In the genomic region with DNA sequence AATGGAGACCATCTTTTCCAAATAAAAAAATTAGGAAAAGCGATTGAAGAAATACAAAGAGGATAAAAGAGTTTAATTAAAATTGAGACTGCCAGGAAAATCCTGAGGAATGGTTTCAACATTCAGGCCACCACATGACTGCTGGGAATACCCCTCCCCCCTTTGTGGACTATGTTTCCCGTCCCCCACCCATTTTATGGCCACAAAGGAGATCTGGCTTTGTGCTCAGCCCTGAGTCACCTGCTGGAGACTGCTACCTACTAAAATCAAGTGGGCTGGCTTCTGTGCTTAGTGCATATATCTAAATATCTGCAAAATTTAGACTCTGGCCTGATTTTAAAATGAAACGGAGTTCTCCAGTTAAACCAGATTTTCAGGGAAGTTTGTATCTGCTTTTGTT, we compare ENCODE assay signal across 9 cellular contexts. TPM values are rescaled to one million over a fixed set of nuclear protein-coding genes. Genes with fewer than 3 reads are reported as not detected.
DNase-seq lines count a peak whose midpoint lies in the region; ATAC-seq and TF ChIP-seq lines count a peak whose summit lies in the region.
"Had no signal": no experiment of that assay in that cellular context is flagged by ENCODE, and none has a peak within 500 bp of the region (broad histone marks: within the 10 kb centered on the region; RNA-seq: fewer than 3 reads in every experiment).

No MANE protein-coding gene starts in this region.

- no peaks in the 10 kb centered on the region for H3K9me2 ChIP-seq in PC-3 (replicated peaks; ENCODE audit: low read length)

- no peaks in the 10 kb centered on the region for H3K27me3 ChIP-seq in PC-3 (ENCODE audit: low read length)
- no peaks in the 10 kb centered on the region for H3K27me3 ChIP-seq in mesendoderm (ENCODE audit: insufficient read depth, low read length, poor library complexity)
- H3K27me3 ChIP-seq in transverse colon = no peaks in the 10 kb centered on the region

- H3K4me2 ChIP-seq in PC-3 (ENCODE audit: low read length) = peak overlapping the region; percentile 98
- no peak overlapping the region for H3K4me2 ChIP-seq in mesendoderm (ENCODE audit: low read length)

- H3K36me3 ChIP-seq in PC-3 (ENCODE audit: low read depth, low read length) (peaks cover 74% of the 10 kb centered on the region), mesendoderm (ENCODE audit: control insufficient read depth, insufficient read depth, low read length) (no peaks in the 10 kb centered on the region), transverse colon (peaks cover 0 to 5% (median 0%) of the 10 kb centered on the region in 4 donors)

- no peak overlapping the region for H2BK120ac ChIP-seq in mesendoderm (ENCODE audit: low read depth, low read length)

- H3K4me1 ChIP-seq in PC-3 (ENCODE audit: insufficient read depth, low read length) (peaks cover 96% of the 10 kb centered on the region), mesendoderm (ENCODE audit: control insufficient read depth, low read depth, low read length) (no peaks in the 10 kb centered on the region), transverse colon (peaks cover 39 to 100% (median 81%) of the 10 kb centered on the region in 4 donors)

- no peak overlapping the region for H2BK15ac ChIP-seq in mesendoderm (replicated peaks; ENCODE audit: low read depth)

- DNase-seq in PC-3 (peak; percentile 60), coronary artery (ENCODE audit: low spot score) (no peak), mesendoderm (peak; percentile 48), transverse colon (peak; percentile 70), NCI-H187 (lab: John Stamatoyannopoulos, UW) (no peak), HuH-7.5 (ENCODE audit: low spot score) (no peak)
- DNase-seq in activated naive CD4-positive, alpha-beta T cell treated with anti-CD3 and anti-CD28 coated beads, Interleukin-2, amount 50 U/mL, for 16 hours = no peak
- DNase-seq: activated CD4-positive, CD25-positive, alpha-beta regulatory T cell had no signal

- intact Hi-C loops in PC-3 (cut with micrococcal nuclease) (loop anchor here (5.0 kb wide), 1 partner anchor 310 kb away; no protein-coding TSS in a partner anchor), transverse colon (cut with DNase I; ENCODE audit: low total_unique reads) (no loop called here)

- TF ChIP-seq CTCF in PC-3 (conservative IDR thresholded peaks at IDR 0.05; ENCODE audit: low read depth, low read length) (no peak), coronary artery (IDR thresholded peaks at IDR 0.05) (no peak), transverse colon (IDR thresholded peaks at IDR 0.05) (no peak)

- ATAC-seq in PC-3 = no peak
- ATAC-seq: stimulated activated memory B cell treated with anti-CD40 and anti-IgM and Interleukin-4, amounts not matched to agents 10 μg/mL and 1 μg/mL and 100 μg/mL, for 72 hours had no signal

- no peak overlapping the region for H3K4ac ChIP-seq in mesendoderm (ENCODE audit: low read depth, low read length)

- H3K27ac ChIP-seq in PC-3 (ENCODE audit: low read length) (peak overlapping the region; percentile 98), coronary artery (peak overlapping the region; percentile 79 to 81), mesendoderm (ENCODE audit: low read depth, low read length) (no peak overlapping the region), transverse colon (peak overlapping the region; percentile 87 to 93 (median 88))

- H3K56ac ChIP-seq in mesendoderm (ENCODE audit: low read length) = no peak overlapping the region

- H2AFZ ChIP-seq in PC-3 (ENCODE audit: low read length) = no peak overlapping the region

- no peak for TF ChIP-seq POLR2A in transverse colon (IDR thresholded peaks at IDR 0.05)

- H3K9ac ChIP-seq in PC-3 (ENCODE audit: low read length) = peak overlapping the region; percentile 84
- H3K9ac ChIP-seq in mesendoderm (ENCODE audit: low read length) = no peak overlapping the region

- no peaks in the 10 kb centered on the region for H3K9me3 ChIP-seq in PC-3 (ENCODE audit: low read length)
- no peaks in the 10 kb centered on the region for H3K9me3 ChIP-seq in transverse colon

- POLR2A ChIA-PET in PC-3 (lab: Charles Lee; ENCODE audit: unreplicated experiment) = no interaction called here

- H3K79me1 ChIP-seq in mesendoderm (ENCODE audit: low read length) = peaks cover 4% of the 10 kb centered on the region

- peak overlapping the region; percentile 58; the same call in 1 of the 2 replicates for H3K4me3 ChIP-seq in PC-3 (ENCODE audit: low read length)
- H3K4me3 ChIP-seq in coronary artery = peak overlapping the region; percentile 52
- no peak overlapping the region for H3K4me3 ChIP-seq in mesendoderm (ENCODE audit: low read length)
- H3K4me3 ChIP-seq in transverse colon = peak overlapping the region in 1 of 4 donors; percentile 32

- TF ChIP-seq EP300 in transverse colon (IDR thresholded peaks at IDR 0.05; ENCODE audit: low read depth) = no peak

- no peak overlapping the region for H4K5ac ChIP-seq in mesendoderm (ENCODE audit: low read length)

- H3K23ac ChIP-seq in mesendoderm (ENCODE audit: low read length) = no peak overlapping the region

- WGBS in mesendoderm (ENCODE audit: extremely low coverage, insufficient coverage, low lambda C conversion rate) = no CpG with 5 or more reads among the region's 3 CpGs
- 39 to 80% methylated on average over 1 to 3 of the region's 3 CpGs for WGBS in transverse colon (ENCODE audit: low coverage in 1 of 2), 2 donors

- H3K79me2 ChIP-seq in PC-3 (ENCODE audit: low read length) = peaks cover 100% of the 10 kb centered on the region
- H3K79me2 ChIP-seq in mesendoderm (ENCODE audit: control insufficient read depth, insufficient read depth, low read length) = peaks cover 56% of the 10 kb centered on the region

- no peak overlapping the region for H3K18ac ChIP-seq in mesendoderm (ENCODE audit: low read length)

- no peak overlapping the region for H2AK5ac ChIP-seq in mesendoderm (ENCODE audit: low read length)

- in situ Hi-C loops in transverse colon (cut with MboI; ENCODE audit: low pct_ligation_motif_present in 1 of 4, low pct_unique_long_range_greater_than_20kb in 1 of 4, low sequenced_read_pairs in 3 of 4) = loop anchor here in 3 of 4 donors (25.0 kb wide), 3 partner anchors 290 to 890 kb away; partner anchors contain the start of gene MMADHC (in 1 of the 3)

- H4K20me1 ChIP-seq in PC-3 (ENCODE audit: low read length) = peaks cover 60% of the 10 kb centered on the region

- H2BK5ac ChIP-seq in mesendoderm (ENCODE audit: low read length) = no peak overlapping the region

- BruUV-seq in PC-3 (replicated peaks; lab: Mats Ljungman, UMichigan) = no TSS peak

- H3F3A ChIP-seq in PC-3 (ENCODE audit: low read length, unreplicated experiment) = peaks cover 24% of the 10 kb centered on the region

- no peak overlapping the region for H4K8ac ChIP-seq in mesendoderm (ENCODE audit: low read depth, low read length)

- CTCF ChIA-PET in PC-3 (lab: Charles Lee) = no interaction called here

RNA-seq across cellular contexts. Expression of gene RND3, which starts 10.1 kb away (rescaled TPM):
- 145 and 201 TPM in 2 replicates for total RNA-seq in PC-3 (2014; rRNA removed)
- 31.8 TPM for polyA plus RNA-seq in mesendoderm (2013, experiment 1 of 2)
- 37.3 TPM for polyA plus RNA-seq in mesendoderm (2013, experiment 2 of 2)
- total RNA-seq in transverse colon = 10 to 100 TPM; 16.5 to 54.6 (median 46.1) TPM

Comparison
In these comparisons a context has a peak if more than half of its experiments do, and no peak if none do; other contexts are left out.
1. DNase-seq: peak in PC-3 (single experiment), mesendoderm (single experiment) and transverse colon (single experiment); none in coronary artery (single experiment), NCI-H187 (0 of 2), HuH-7.5 (single experiment) and activated naive CD4-positive, alpha-beta T cell treated with anti-CD3 and anti-CD28 coated beads, Interleukin-2, amount 50 U/mL, for 16 hours (single experiment).